8 cellular contexts compared by ENCODE assay signal in the genomic region with DNA sequence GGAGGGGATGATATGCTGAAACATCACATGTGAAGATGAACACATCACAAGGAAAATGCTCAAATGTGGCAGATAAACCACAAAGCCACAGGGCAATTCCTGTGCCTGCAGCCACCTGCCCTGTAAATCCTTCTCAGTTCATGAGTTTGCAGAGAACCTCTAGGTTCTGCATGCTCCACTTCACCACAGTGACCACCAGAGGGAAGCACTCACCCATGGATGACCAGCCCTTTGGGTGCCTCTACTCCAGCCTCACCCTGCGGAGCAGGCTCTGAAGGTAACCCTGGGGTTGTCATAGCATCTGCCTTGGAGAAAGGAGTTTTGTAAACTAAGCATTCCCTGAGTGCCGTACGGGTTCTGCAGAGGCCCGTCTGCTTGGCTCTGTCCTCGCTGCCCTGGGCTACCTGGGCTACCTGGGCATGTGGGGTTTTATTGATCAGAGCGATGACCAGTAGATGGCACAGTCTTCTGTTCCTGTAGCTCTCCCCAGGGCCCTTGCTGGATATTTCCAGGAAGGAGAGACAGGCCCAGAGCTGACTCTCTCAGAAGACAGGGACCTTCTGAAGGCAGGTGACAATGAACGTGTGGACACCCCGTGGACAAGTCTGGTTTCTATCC. TPM values are rescaled to one million over a fixed set of nuclear protein-coding genes. Genes with fewer than 3 reads are reported as not detected.
DNase-seq lines count a peak whose midpoint lies in the region; ATAC-seq, FAIRE-seq and TF ChIP-seq lines count a peak whose summit lies in the region.

No MANE protein-coding gene starts in this region.

- H3K27ac ChIP-seq in gastroesophageal sphincter = no peak overlapping the region

- TF ChIP-seq EP300 in gastroesophageal sphincter (IDR thresholded peaks at IDR 0.05) = no peak

- DNase-seq in AG08395 (ENCODE audit: low spot score) = peak; percentile 34
- peak; percentile 23 for DNase-seq in EL
- peak; percentile 11 for DNase-seq in MV-4-11 (lab: John Stamatoyannopoulos, UW)
- peak; percentile 24 to 69 for DNase-seq in T47D (ENCODE audit: low read depth in 1 of 2, low spot score in 1 of 2)
- DNase-seq in myocyte (ENCODE audit: low read depth) = peak; percentile 5
- no peak for DNase-seq in GM12892 (ENCODE audit: insufficient read length)

- peaks cover 7% of the 10 kb centered on the region for H3K27me3 ChIP-seq in gastroesophageal sphincter

- WGBS in gastroesophageal sphincter (ENCODE audit: low coverage in 1 of 2), 2 donors = 68 to 83% methylated on average over 2 to 4 of the region's 8 CpGs

- ATAC-seq in HG03469 (IDR thresholded peaks at IDR 0.05; ENCODE audit: unreplicated experiment) (no peak), gastroesophageal sphincter (no peak)

- H3K4me1 ChIP-seq in gastroesophageal sphincter = no peaks in the 10 kb centered on the region

- no peak for FAIRE-seq in GM12892 (lab: Jason Lieb, UNC)

- H3K9me3 ChIP-seq in gastroesophageal sphincter = peaks cover 0 to 6% (median 0%) of the 10 kb centered on the region in 3 donors

- in situ Hi-C loops in T47D (cut with HindIII; ENCODE audit: low pct_unique_long_range_greater_than_20kb, low sequenced_read_pairs) = no loop called here

- no peaks in the 10 kb centered on the region for H3K36me3 ChIP-seq in gastroesophageal sphincter

- no peak overlapping the region for H3K4me3 ChIP-seq in gastroesophageal sphincter

- TF ChIP-seq CTCF in gastroesophageal sphincter (IDR thresholded peaks at IDR 0.05) = peak in 2 of 4 experiments; percentile 32 to 57

- no peak for TF ChIP-seq POLR2A in gastroesophageal sphincter (IDR thresholded peaks at IDR 0.05)
- no peak for TF ChIP-seq POLR2A in GM12892 (IDR thresholded peaks at IDR 0.05; ENCODE audit: low read depth, low read length)

RNA-seq across cellular contexts. Expression of gene CST1, which starts 31.7 kb away (rescaled TPM):
- total RNA-seq in myocyte (not detected in 2 replicates), gastroesophageal sphincter (not detected)
- 0.43 TPM for polyA plus RNA-seq in myocyte (2012)
- not detected for polyA plus RNA-seq in GM12892 (2012; ENCODE audit: missing spikeins)

RNA-seq across cellular contexts. Expression of gene CST2, which starts 44.1 kb away (rescaled TPM):
- not detected in 2 replicates for total RNA-seq in myocyte
- not detected for polyA plus RNA-seq in myocyte (2012)
- under 1 TPM in 2 of 4 donors, not detected in 2; 0.54 to 0.87 TPM for total RNA-seq in gastroesophageal sphincter
- polyA plus RNA-seq in GM12892 (2012; ENCODE audit: missing spikeins) = not detected
